1 cellular context compared by ENCODE assay signal in genomic region chr7:43711503-43711902, GRCh38.
A peak's percentile ranks its signal among the peaks of the same experiment; 100 is the strongest.
TF ChIP-seq lines count a peak whose summit lies in the region.

No MANE protein-coding gene starts in this region.

TF ChIP-seq in K562, 482 proteins besides CTCF, POLR2A, EP300 and RAD21:
- peak; percentile 15 for TF ChIP-seq PRDM10 (IDR thresholded peaks at IDR 0.05; ENCODE audit: partially characterized antibody)
- TF ChIP-seq EWSR1 (IDR thresholded peaks at IDR 0.05; ENCODE audit: borderline replicate concordance, low read depth, partially characterized antibody) = no peak
TF ChIP-seq in K562: peak in this region for 1.
